In genomic region chr18:48926420-48926857, GRCh38 we compare ENCODE assay signal across 12 cellular contexts. TPM values are rescaled to one million over a fixed set of nuclear protein-coding genes. Genes with fewer than 3 reads are reported as not detected.
DNase-seq lines count a peak whose midpoint lies in the region; ATAC-seq and TF ChIP-seq lines count a peak whose summit lies in the region.
"Had no signal": no experiment of that assay in that cellular context is flagged by ENCODE, and none has a peak within 500 bp of the region (broad histone marks: within the 10 kb centered on the region; RNA-seq: fewer than 3 reads in every experiment).

No MANE protein-coding gene starts in this region.

- H3K27me3 ChIP-seq in heart left ventricle = no peaks in the 10 kb centered on the region
- H3K27me3 ChIP-seq in RWPE2 (ENCODE audit: insufficient read depth, poor library complexity, severe bottlenecking) = no peaks in the 10 kb centered on the region
- H3K27me3 ChIP-seq in right lobe of liver = no peaks in the 10 kb centered on the region

- H3K4me1 ChIP-seq in heart left ventricle (peaks cover 11 to 99% (median 95%) of the 10 kb centered on the region in 12 donors), RWPE2 (ENCODE audit: insufficient read depth, poor library complexity, severe bottlenecking) (peaks cover 64% of the 10 kb centered on the region), right lobe of liver (peaks cover 3 to 69% (median 41%) of the 10 kb centered on the region in 4 donors)

- H3K27ac ChIP-seq in heart left ventricle (peak overlapping the region in 4 of 12 donors; percentile 15 to 41 (median 20)), RWPE2 (ENCODE audit: poor library complexity, severe bottlenecking) (peak overlapping the region; percentile 98), right lobe of liver (peak overlapping the region in 2 of 3 donors; percentile 67 to 80)

- H3K4me3 ChIP-seq in heart left ventricle = no peak overlapping the region
- no peak overlapping the region for H3K4me3 ChIP-seq in RWPE2 (ENCODE audit: severe bottlenecking)
- H3K4me3 ChIP-seq in right lobe of liver = no peak overlapping the region
- H3K4me3 ChIP-seq: lung had no signal

- H3K27me3 Mint-ChIP-seq in type B pancreatic cell = no peaks in the 10 kb centered on the region

- TF ChIP-seq CTCF in heart left ventricle (IDR thresholded peaks at IDR 0.05) (no peak), RWPE2 (IDR thresholded peaks at IDR 0.05; ENCODE audit: poor library complexity, severe bottlenecking) (no peak), right lobe of liver (IDR thresholded peaks at IDR 0.05) (peak in 2 of 4 donors; percentile 28 to 35), type B pancreatic cell (conservative IDR thresholded peaks at IDR 0.05) (no peak)

- peaks cover 13% of the 10 kb centered on the region for H3K36me3 Mint-ChIP-seq in type B pancreatic cell

- no peaks in the 10 kb centered on the region for H3K9me3 Mint-ChIP-seq in type B pancreatic cell

- H3K4me1 Mint-ChIP-seq in type B pancreatic cell (ENCODE audit: unreplicated experiment) = peaks cover 76% of the 10 kb centered on the region

- TF ChIP-seq POLR2A in heart left ventricle (IDR thresholded peaks at IDR 0.05) (no peak), right lobe of liver (IDR thresholded peaks at IDR 0.05) (no peak)

- H3K4me3 Mint-ChIP-seq in type B pancreatic cell = no peak overlapping the region

- peak; percentile 22 for DNase-seq in left cardiac atrium
- DNase-seq in heart left ventricle = no peak
- no peak for DNase-seq in RWPE2 (ENCODE audit: low spot score)
- DNase-seq in right lobe of liver = peak; percentile 85 to 94 (median 94)
- DNase-seq in type B pancreatic cell (ENCODE audit: extremely low spot score, unreplicated experiment) = no peak
- DNase-seq in AG08395 (ENCODE audit: low spot score) = no peak
- DNase-seq: activated naive CD4-positive, alpha-beta T cell treated with anti-CD3 and anti-CD28 coated beads, Interleukin-2, amount 50 U/mL, for 16 hours; NCI-H2227 treated with DMSO at 0.1 percent for 48 hours had no signal

- peak overlapping the region; percentile 62 for H3K27ac Mint-ChIP-seq in type B pancreatic cell

- WGBS in heart left ventricle, 4 donors = 62 to 76% (median 71%) methylated on average over 12 to 14 of the region's 14 CpGs
- WGBS in right lobe of liver (ENCODE audit: insufficient coverage, low coverage, low lambda C conversion rate, missing lambda C conversion rate) = 8% methylated on average over 4 of the region's 14 CpGs

- no peak for ATAC-seq in left cardiac atrium
- ATAC-seq in heart left ventricle = no peak
- ATAC-seq in RWPE2 (ENCODE audit: low read depth) = no peak
- peak; percentile 71 to 85 (median 82) for ATAC-seq in right lobe of liver
- ATAC-seq in GM21786 (IDR thresholded peaks at IDR 0.05; ENCODE audit: unreplicated experiment) = no peak
- no peak for ATAC-seq in HG03354 (IDR thresholded peaks at IDR 0.05; ENCODE audit: poor library complexity, severe bottlenecking, unreplicated experiment)
- ATAC-seq: esophagus mucosa had no signal

- H3K9me3 ChIP-seq in heart left ventricle (no peaks in the 10 kb centered on the region), RWPE2 (ENCODE audit: severe bottlenecking) (no peaks in the 10 kb centered on the region), right lobe of liver (no peaks in the 10 kb centered on the region)

- H3K36me3 ChIP-seq in heart left ventricle = peaks cover 0 to 7% (median 3%) of the 10 kb centered on the region in 9 donors
- H3K36me3 ChIP-seq in RWPE2 (ENCODE audit: low read depth) = peaks cover 6% of the 10 kb centered on the region
- H3K36me3 ChIP-seq in right lobe of liver = peaks cover 0 to 2% (median under 1%) of the 10 kb centered on the region in 4 donors

- intact Hi-C loops in left cardiac atrium (cut with DNase I) (loop anchor here in 1 of 2 donors (10.0 kb wide), 1 partner anchor 72 kb away; no protein-coding TSS in a partner anchor), heart left ventricle (cut with DNase I) (loop anchor here in 1 of 10 donors (10.0 kb wide), 1 partner anchor 252 kb away; no protein-coding TSS in a partner anchor), right lobe of liver (cut with DNase I) (no loop called here)

RNA-seq across cellular contexts. Expression of gene SMAD7, which starts 24.3 kb away (rescaled TPM):
- total RNA-seq in left cardiac atrium (10 to 100 TPM; 17.1 to 49.0 TPM), heart left ventricle (10 to 100 TPM; 16.3 to 32.0 (median 19.9) TPM), right lobe of liver (10 to 100 TPM in 4 of 6 experiments, 1 to 10 TPM in 2; 8.2 to 13.5 (median 11.0) TPM), type B pancreatic cell (ENCODE audit: low replicate concordance) (17.8 and 30.9 TPM in 2 replicates)
- 10 to 100 TPM in 1 of 2 donors, 1 to 10 TPM in 1; 9.1 to 21.2 TPM for polyA plus RNA-seq in heart left ventricle

Comparison
In these comparisons a context has a peak if more than half of its experiments do, and no peak if none do; other contexts are left out.
1. DNase-seq: peak in left cardiac atrium (single experiment) and right lobe of liver (3 of 3); none in heart left ventricle (0 of 5), RWPE2 (single experiment), type B pancreatic cell (single experiment) and AG08395 (single experiment).
2. ATAC-seq: peak in right lobe of liver (4 of 4); none in left cardiac atrium (0 of 2), heart left ventricle (0 of 4), RWPE2 (single experiment), GM21786 (single experiment) and HG03354 (single experiment).